In the genomic region with DNA sequence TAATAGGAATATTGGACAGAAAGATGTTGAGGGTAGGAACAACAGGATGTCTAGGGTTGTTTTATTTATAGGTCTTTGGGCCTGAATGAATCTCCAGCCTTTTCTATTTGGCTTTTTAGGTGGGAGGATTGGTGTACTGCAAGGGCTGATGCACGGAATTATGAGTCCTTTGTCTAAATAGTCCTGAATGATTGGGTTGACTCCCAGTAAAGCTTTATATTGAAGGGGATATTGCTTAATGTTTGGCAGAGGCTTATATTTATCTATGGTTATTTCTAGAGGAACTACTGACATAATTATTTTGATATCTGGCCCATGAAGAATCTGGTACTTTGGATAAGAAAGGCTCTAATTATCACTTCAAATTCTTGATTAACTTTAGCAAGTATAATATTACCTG, we compare ENCODE assay signal across 9 cellular contexts.
"Had no signal": no experiment of that assay in that cellular context is flagged by ENCODE, and none has a peak within 500 bp of the region (broad histone marks: within the 10 kb centered on the region; RNA-seq: fewer than 3 reads in every experiment).

No MANE protein-coding gene starts in this region.

- H3K4me3 ChIP-seq: GM23248, GM23338, HAP-1 had no signal

- ATAC-seq: GM23338, HCT116 had no signal

- H3K9me3 ChIP-seq: HAP-1 had no signal

- H3K4me1 ChIP-seq: HAP-1 had no signal

- H3K27ac ChIP-seq: GM23248 had no signal

- H3K9ac ChIP-seq: GM23248 had no signal

- H3K4me2 ChIP-seq: GM23338 had no signal

- H3K36me3 ChIP-seq: HAP-1 had no signal

- DNase-seq: GM23248, GOT3, H7, H9, HCEC 1CT, HFFc6 had no signal
